ENCODE assay signal across 11 cellular contexts in the genomic region with DNA sequence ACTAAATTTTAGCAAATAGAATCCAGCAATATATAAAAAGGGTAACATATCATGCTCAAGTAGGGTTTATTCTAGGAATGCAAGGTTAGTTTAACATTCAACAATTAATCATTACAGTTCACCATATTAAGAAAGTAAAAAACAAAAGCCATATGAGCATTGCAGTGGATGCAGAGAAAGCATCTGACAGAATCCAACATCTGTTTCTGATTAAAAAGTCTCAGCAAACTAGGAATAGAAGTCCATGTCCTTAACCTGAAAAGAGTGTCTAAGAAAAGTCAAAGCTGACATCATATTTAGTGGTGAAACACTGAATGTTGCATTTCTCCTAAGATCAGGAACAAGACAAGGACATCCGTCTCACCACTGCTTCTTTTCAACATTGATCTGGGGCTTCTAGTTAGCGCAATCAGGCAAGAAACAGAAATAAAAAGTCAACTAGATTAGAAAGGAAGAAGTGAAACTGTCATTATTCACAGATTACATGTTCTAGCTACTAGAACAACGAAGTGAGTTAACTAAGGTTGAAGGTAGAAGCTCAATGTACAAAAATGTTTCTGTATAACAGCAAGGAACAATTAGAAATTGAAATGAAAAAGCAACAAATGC. TPM values are rescaled to one million over a fixed set of nuclear protein-coding genes. Genes with fewer than 3 reads are reported as not detected.
A peak's percentile ranks its signal among the peaks of the same experiment; 100 is the strongest.
DNase-seq lines count a peak whose midpoint lies in the region; ATAC-seq and TF ChIP-seq lines count a peak whose summit lies in the region.
"Had no signal": no experiment of that assay in that cellular context is flagged by ENCODE, and none has a peak within 500 bp of the region (broad histone marks: within the 10 kb centered on the region; RNA-seq: fewer than 3 reads in every experiment).

No MANE protein-coding gene starts in this region.

- H3K4me3 ChIP-seq in foreskin fibroblast (ENCODE audit: low read depth in 1 of 2, low read length in 2 of 2) (no peak overlapping the region), dorsolateral prefrontal cortex (no peak overlapping the region), gastrocnemius medialis (no peak overlapping the region)
- H3K4me3 ChIP-seq: stomach had no signal

- peaks cover 0 to 7% of the 10 kb centered on the region in 2 donors for H3K36me3 ChIP-seq in gastrocnemius medialis

- no peaks in the 10 kb centered on the region for H3K27me3 ChIP-seq in dorsolateral prefrontal cortex
- H3K27me3 ChIP-seq in gastrocnemius medialis: no peaks in the 10 kb centered on the region
- H3K27me3 ChIP-seq: stomach had no signal

- no peaks in the 10 kb centered on the region for H3K4me1 ChIP-seq in gastrocnemius medialis
- H3K4me1 ChIP-seq: stomach had no signal

- ATAC-seq in GM18868 (IDR thresholded peaks at IDR 0.05; ENCODE audit: unreplicated experiment) (peak; percentile 91), HG02571 (IDR thresholded peaks at IDR 0.05; ENCODE audit: unreplicated experiment) (peak; percentile 66), HG03565 (IDR thresholded peaks at IDR 0.05; ENCODE audit: unreplicated experiment) (peak; percentile 82), gastrocnemius medialis (no peak)
- ATAC-seq: activated T-cell treated with anti-CD3 and anti-CD28 coated beads, Interleukin-2, amount 50 U/mL, for 72 hours had no signal

- DNase-seq in foreskin fibroblast (peak; percentile 62 to 76), T1000 (lab: John Stamatoyannopoulos, UW) (no peak), dorsolateral prefrontal cortex (no peak), gastrocnemius medialis (no peak), epidermal melanocyte (ENCODE audit: insufficient read length, low spot score) (no peak)
- DNase-seq: activated T-cell treated with anti-CD3 and anti-CD28 coated beads, Interleukin-2, amount 50 U/mL, for 72 hours; NCI-H510A; stomach had no signal

- intact Hi-C loops in dorsolateral prefrontal cortex (cut with DNase I) (no loop called here), gastrocnemius medialis (cut with DNase I; ENCODE audit: low total_unique reads) (no loop called here)

- in situ Hi-C loops in gastrocnemius medialis (cut with MboI; ENCODE audit: low sequenced_read_pairs in 4 of 4): no loop called here

- TF ChIP-seq CTCF in foreskin fibroblast (IDR thresholded peaks at IDR 0.05; ENCODE audit: low read depth, low read length) (no peak), dorsolateral prefrontal cortex (IDR thresholded peaks at IDR 0.05 in 54 of 56, conservative IDR thresholded peaks at IDR 0.05 in 2 of 56; ENCODE audit: low read depth in 1 of 56, partially characterized antibody in 56 of 56) (no peak), gastrocnemius medialis (IDR thresholded peaks at IDR 0.05 in 4 of 5, conservative IDR thresholded peaks at IDR 0.05 in 1 of 5) (no peak)

- TF ChIP-seq POLR2A in gastrocnemius medialis (IDR thresholded peaks at IDR 0.05): no peak

- H3K27ac ChIP-seq in dorsolateral prefrontal cortex (no peak overlapping the region), gastrocnemius medialis (no peak overlapping the region)
- H3K27ac ChIP-seq: stomach had no signal

- H3K9me3 ChIP-seq in gastrocnemius medialis: no peaks in the 10 kb centered on the region
- H3K9me3 ChIP-seq: stomach had no signal

RNA-seq across cellular contexts. Expression of a gene that starts 49.3 kb away (rescaled TPM):
- total RNA-seq in dorsolateral prefrontal cortex (10 to 100 TPM; 11.6 to 51.3 (median 28.4) TPM), gastrocnemius medialis (10 to 100 TPM; 29.2 to 52.0 (median 31.5) TPM)

Comparison
In these comparisons a context has a peak if more than half of its experiments do, and no peak if none do; other contexts are left out.
1. ATAC-seq: peak in GM18868 (single experiment), HG02571 (single experiment) and HG03565 (single experiment); none in gastrocnemius medialis (0 of 2).
2. DNase-seq: peak in foreskin fibroblast (2 of 2); none in T1000 (single experiment), dorsolateral prefrontal cortex (0 of 10), gastrocnemius medialis (0 of 2) and epidermal melanocyte (single experiment).